In the genomic region with DNA sequence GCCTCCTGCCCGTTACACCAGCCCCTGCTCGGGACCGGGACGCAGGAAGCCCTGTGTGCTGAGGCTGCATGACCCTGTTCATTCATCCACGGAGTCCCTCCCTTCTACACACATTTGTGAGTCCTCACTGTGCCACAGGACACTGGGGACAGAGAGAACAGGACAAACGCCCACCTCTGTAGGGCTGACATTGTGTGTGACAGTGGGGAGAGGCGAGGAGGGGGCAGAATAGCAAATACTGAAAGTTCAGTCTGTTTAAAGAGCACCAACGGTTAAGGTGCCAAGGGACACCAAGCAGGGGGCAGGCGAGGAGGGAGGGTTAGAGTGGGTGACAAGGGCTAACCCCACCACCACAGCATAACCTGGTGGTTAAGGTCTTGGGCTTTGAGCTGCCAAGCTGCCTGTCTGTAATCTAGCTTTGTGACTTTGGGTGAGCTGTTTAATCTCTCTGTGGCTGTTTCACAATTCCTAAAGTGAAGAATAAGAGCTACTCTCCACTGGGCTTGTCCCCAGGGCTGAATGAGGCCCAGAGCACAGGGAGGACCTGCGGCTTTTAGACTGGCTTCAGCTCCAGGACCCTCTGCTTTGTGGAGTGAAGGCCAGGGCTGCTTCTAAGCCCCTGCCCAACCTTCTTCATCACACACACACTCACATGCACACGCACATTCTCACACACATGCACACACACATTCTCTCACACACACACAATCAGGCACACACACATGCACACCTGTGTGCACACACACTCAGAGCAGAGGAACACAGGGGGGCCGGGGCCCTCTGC, we compare ENCODE assay signal across 1 cellular context.
TF ChIP-seq lines count a peak whose summit lies in the region.

No MANE protein-coding gene starts in this region.

TF ChIP-seq in SK-N-SH, 30 proteins besides CTCF, POLR2A, EP300 and RAD21 (continued from another document):
- TF ChIP-seq, protein P1, sequence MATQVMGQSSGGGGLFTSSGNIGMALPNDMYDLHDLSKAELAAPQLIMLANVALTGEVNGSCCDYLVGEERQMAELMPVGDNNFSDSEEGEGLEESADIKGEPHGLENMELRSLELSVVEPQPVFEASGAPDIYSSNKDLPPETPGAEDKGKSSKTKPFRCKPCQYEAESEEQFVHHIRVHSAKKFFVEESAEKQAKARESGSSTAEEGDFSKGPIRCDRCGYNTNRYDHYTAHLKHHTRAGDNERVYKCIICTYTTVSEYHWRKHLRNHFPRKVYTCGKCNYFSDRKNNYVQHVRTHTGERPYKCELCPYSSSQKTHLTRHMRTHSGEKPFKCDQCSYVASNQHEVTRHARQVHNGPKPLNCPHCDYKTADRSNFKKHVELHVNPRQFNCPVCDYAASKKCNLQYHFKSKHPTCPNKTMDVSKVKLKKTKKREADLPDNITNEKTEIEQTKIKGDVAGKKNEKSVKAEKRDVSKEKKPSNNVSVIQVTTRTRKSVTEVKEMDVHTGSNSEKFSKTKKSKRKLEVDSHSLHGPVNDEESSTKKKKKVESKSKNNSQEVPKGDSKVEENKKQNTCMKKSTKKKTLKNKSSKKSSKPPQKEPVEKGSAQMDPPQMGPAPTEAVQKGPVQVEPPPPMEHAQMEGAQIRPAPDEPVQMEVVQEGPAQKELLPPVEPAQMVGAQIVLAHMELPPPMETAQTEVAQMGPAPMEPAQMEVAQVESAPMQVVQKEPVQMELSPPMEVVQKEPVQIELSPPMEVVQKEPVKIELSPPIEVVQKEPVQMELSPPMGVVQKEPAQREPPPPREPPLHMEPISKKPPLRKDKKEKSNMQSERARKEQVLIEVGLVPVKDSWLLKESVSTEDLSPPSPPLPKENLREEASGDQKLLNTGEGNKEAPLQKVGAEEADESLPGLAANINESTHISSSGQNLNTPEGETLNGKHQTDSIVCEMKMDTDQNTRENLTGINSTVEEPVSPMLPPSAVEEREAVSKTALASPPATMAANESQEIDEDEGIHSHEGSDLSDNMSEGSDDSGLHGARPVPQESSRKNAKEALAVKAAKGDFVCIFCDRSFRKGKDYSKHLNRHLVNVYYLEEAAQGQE (IDR thresholded peaks at IDR 0.05; ENCODE audit: low read depth, low read length), result no peak
- TF ChIP-seq NFIC (IDR thresholded peaks at IDR 0.05; ENCODE audit: borderline replicate concordance) (no peak), RFX5 (IDR thresholded peaks at IDR 0.05; ENCODE audit: low read length) (no peak)
